In genomic region chr17:60463157-60463820, GRCh38 we compare ENCODE assay signal across 22 cellular contexts. TPM values are rescaled to one million over a fixed set of nuclear protein-coding genes. Genes with fewer than 3 reads are reported as not detected.
DNase-seq lines count a peak whose midpoint lies in the region; ATAC-seq, FAIRE-seq and TF ChIP-seq lines count a peak whose summit lies in the region.
"Had no signal": no experiment of that assay in that cellular context is flagged by ENCODE, and none has a peak within 500 bp of the region (broad histone marks: within the 10 kb centered on the region; RNA-seq: fewer than 3 reads in every experiment).

No MANE protein-coding gene starts in this region.

- TF ChIP-seq RAD21 in HCT116 (IDR thresholded peaks at IDR 0.05; ENCODE audit: low read depth) (no peak), HepG2 (CRISPR knock-in tag; IDR thresholded peaks at IDR 0.05) (no peak)

- H3F3A ChIP-seq in PC-9 (ENCODE audit: insufficient read depth, low read depth) = peaks cover 5% of the 10 kb centered on the region

- H3K36me3 ChIP-seq in HCT116 (ENCODE audit: control insufficient read depth in 1 of 2, insufficient read depth in 2 of 2, low read length in 2 of 2) (peaks cover 0 to 34% of the 10 kb centered on the region in 2 experiments; a peak in 3 of 4 replicates), HepG2 (replicated peaks in 1 of 2; ENCODE audit: control insufficient read depth in 1 of 2, insufficient read depth in 2 of 2, low read length in 2 of 2) (peaks cover 18 to 73% of the 10 kb centered on the region in 2 experiments), subcutaneous abdominal adipose tissue (ENCODE audit: control insufficient read depth in 5 of 5, insufficient read depth in 5 of 5, low read length in 5 of 5) (peaks cover 26 to 57% (median 45%) of the 10 kb centered on the region in 5 donors), PC-9 (ENCODE audit: low read depth) (peaks cover 35% of the 10 kb centered on the region)

- H3K4me2 ChIP-seq in HCT116 (ENCODE audit: low read length) = no peak overlapping the region
- no peak overlapping the region for H3K4me2 ChIP-seq in HepG2 (ENCODE audit: low read depth, low read length)
- no peak overlapping the region for H3K4me2 ChIP-seq in PC-9

- intact Hi-C loops in HCT116 (cut with micrococcal nuclease) = no loop called here
- intact Hi-C loops in HepG2 (cut with micrococcal nuclease; ENCODE audit: unreplicated experiment) = no loop called here
- intact Hi-C loops in PC-9 (cut with micrococcal nuclease; ENCODE audit: unreplicated experiment) = no loop called here

- H3K4me3 ChIP-seq in HCT116 (replicated peaks in 1 of 2; ENCODE audit: low read depth in 1 of 2, low read length in 2 of 2) (no peak overlapping the region), HepG2 (replicated peaks in 1 of 3; ENCODE audit: insufficient read depth in 1 of 3, low read depth in 2 of 3, low read length in 3 of 3) (no peak overlapping the region), subcutaneous abdominal adipose tissue (ENCODE audit: low read depth in 1 of 5, low read length in 5 of 5) (no peak overlapping the region), PC-9 (no peak overlapping the region)
- H3K4me3 ChIP-seq: SJSA1 had no signal

- H4K20me1 ChIP-seq in HCT116 (ENCODE audit: insufficient read depth) (no peaks in the 10 kb centered on the region), HepG2 (ENCODE audit: insufficient read depth, low read length) (no peaks in the 10 kb centered on the region), PC-9 (ENCODE audit: insufficient read depth) (no peaks in the 10 kb centered on the region)

- RAD21 ChIA-PET in HCT116 (lab: Charles Lee; ENCODE audit: low non-redundant PET in 1 of 2, low total read pairs in 2 of 2, uncharacterized antibody in 2 of 2, unreplicated experiment in 2 of 2) = no interaction called here

- DNase-seq in HCT116 (ENCODE audit: low read depth, low spot score) = no peak
- peak; percentile 66 for DNase-seq in fibroblast of gingiva (ENCODE audit: low read depth)
- DNase-seq in HepG2 (ENCODE audit: low spot score) = no peak
- DNase-seq in NCI-H345 treated with DMSO at 0.1 percent for 48 hours (lab: John Stamatoyannopoulos, UW; ENCODE audit: unreplicated experiment) = no peak
- DNase-seq in PC-9 = no peak
- DNase-seq: AML-193; DMS 273 treated with DMSO at 0.1 percent for 48 hours; GF-D8; H7; NCI-H187; NCI-H345; NK-92 treated with Interleukin-12 subunit alpha and Interleukin-12 subunit beta, amount 100 ng/mL, for 24 hours had no signal

- no peak overlapping the region for H2AFZ ChIP-seq in HCT116 (ENCODE audit: low read depth, low read length, poor library complexity, severe bottlenecking)
- H2AFZ ChIP-seq in HepG2 (ENCODE audit: low read length) = no peak overlapping the region
- no peak overlapping the region for H2AFZ ChIP-seq in PC-9

- TF ChIP-seq EP300 in HepG2 (IDR thresholded peaks at IDR 0.05; ENCODE audit: low read depth in 2 of 2, low read length in 2 of 2) = no peak
- no peak for TF ChIP-seq EP300 in HepG2 (CRISPR knock-in tag; IDR thresholded peaks at IDR 0.05; ENCODE audit: borderline replicate concordance)

- H3K4me1 ChIP-seq in HCT116 (ENCODE audit: control insufficient read depth in 1 of 2, insufficient read depth in 2 of 2, low read length in 2 of 2) = no peaks in the 10 kb centered on the region
- no peaks in the 10 kb centered on the region for H3K4me1 ChIP-seq in HepG2 (ENCODE audit: insufficient read depth, low read length)
- H3K4me1 ChIP-seq in subcutaneous abdominal adipose tissue (ENCODE audit: control insufficient read depth in 5 of 5, insufficient read depth in 5 of 5, low read length in 5 of 5) = peaks cover 0 to 19% (median 17%) of the 10 kb centered on the region in 5 donors
- no peaks in the 10 kb centered on the region for H3K4me1 ChIP-seq in PC-9 (replicated peaks; ENCODE audit: insufficient read depth)

- POLR2A ChIA-PET in HCT116 (lab: Charles Lee) (no interaction called here), HepG2 (lab: Yijun Ruan, JAX) (no interaction called here), PC-9 (lab: Charles Lee; ENCODE audit: unreplicated experiment) (interaction anchor here (0.5 kb wide), 1 partner anchor 189 kb away, joined by 3 read pairs; no protein-coding TSS in a partner anchor)

- H3K27ac ChIP-seq in HCT116 (ENCODE audit: low read depth, low read length) (no peak overlapping the region), HepG2 (ENCODE audit: extremely low read length, insufficient read depth, low read length) (no peak overlapping the region), subcutaneous abdominal adipose tissue (ENCODE audit: low read depth, low read length) (peak overlapping the region; percentile 71), PC-9 (no peak overlapping the region)
- H3K27ac ChIP-seq: RWPE1, SJSA1 had no signal

- 89% methylated on average over 4 of the region's 4 CpGs for WGBS in HepG2 (ENCODE audit: low lambda C conversion rate)

- no peaks in the 10 kb centered on the region for H3K9me2 ChIP-seq in HCT116 (ENCODE audit: insufficient read depth)
- H3K9me2 ChIP-seq in PC-9 (ENCODE audit: insufficient read depth) = no peaks in the 10 kb centered on the region

- no peak for FAIRE-seq in HepG2 (lab: Jason Lieb, UNC)
- FAIRE-seq: GM19239 had no signal

- TF ChIP-seq CTCF in HCT116 (IDR thresholded peaks at IDR 0.05 in 2 of 3, conservative IDR thresholded peaks at IDR 0.05 in 1 of 3; ENCODE audit: borderline replicate concordance in 1 of 3, insufficient read depth in 1 of 3, low read depth in 2 of 3, low read length in 2 of 3) = no peak
- no peak for TF ChIP-seq CTCF in HepG2 (CRISPR knock-in tag; IDR thresholded peaks at IDR 0.05)
- TF ChIP-seq CTCF in PC-9 (conservative IDR thresholded peaks at IDR 0.05) = no peak

- H3K79me2 ChIP-seq in HCT116 (ENCODE audit: insufficient read depth, low read length) (no peaks in the 10 kb centered on the region), HepG2 (ENCODE audit: insufficient read depth, low read length) (no peaks in the 10 kb centered on the region), PC-9 (ENCODE audit: low read depth) (no peaks in the 10 kb centered on the region)

- H3K9ac ChIP-seq in HCT116 (ENCODE audit: low read length) (no peak overlapping the region), HepG2 (ENCODE audit: insufficient read depth, low read depth, low read length) (no peak overlapping the region), subcutaneous abdominal adipose tissue (ENCODE audit: low read length in 5 of 5) (peak overlapping the region in 2 of 5 donors; percentile 41 to 42)

- CTCF ChIA-PET in HCT116 (lab: Charles Lee) = no interaction called here
- CTCF ChIA-PET in HepG2 (lab: Yijun Ruan, JAX; ENCODE audit: low intra/inter-chr PET ratio, low total read pairs) = no interaction called here
- CTCF ChIA-PET in PC-9 (lab: Charles Lee) = no interaction called here

- in situ Hi-C loops in HepG2 (cut with HindIII; ENCODE audit: extremely low pct_ligation_motif_present, low pct_unique_long_range_greater_than_20kb) = no loop called here

- TF ChIP-seq POLR2A in HCT116 (IDR thresholded peaks at IDR 0.05; ENCODE audit: borderline replicate concordance, extremely low read depth, insufficient read depth, insufficient read length) (no peak), HepG2 (IDR thresholded peaks at IDR 0.05; ENCODE audit: insufficient read depth in 1 of 2, low read depth in 2 of 2, low read length in 2 of 2) (no peak)

- H3K9me3 ChIP-seq in HCT116 (ENCODE audit: control insufficient read depth in 1 of 2, insufficient read depth in 1 of 2, low read depth in 1 of 2, low read length in 2 of 2) (no peaks in the 10 kb centered on the region), HepG2 (ENCODE audit: low read length) (no peaks in the 10 kb centered on the region), subcutaneous abdominal adipose tissue (ENCODE audit: control insufficient read depth in 5 of 5, low read length in 5 of 5) (no peaks in the 10 kb centered on the region), PC-9 (ENCODE audit: insufficient read depth, low read depth) (no peaks in the 10 kb centered on the region)
- H3K9me3 ChIP-seq: SJSA1 had no signal

- BruUV-seq in HCT116 (replicated peaks; lab: Mats Ljungman, UMichigan) (TSS peak; percentile 8), HepG2 (replicated peaks; lab: Mats Ljungman, UMichigan) (no TSS peak), PC-9 (replicated peaks; lab: Mats Ljungman, UMichigan) (no TSS peak)

- H3K27me3 ChIP-seq in HCT116 (ENCODE audit: insufficient read depth, low read length) (no peaks in the 10 kb centered on the region), HepG2 (ENCODE audit: control insufficient read depth in 1 of 2, insufficient read depth in 2 of 2, low read length in 2 of 2) (no peaks in the 10 kb centered on the region), subcutaneous abdominal adipose tissue (ENCODE audit: control insufficient read depth in 5 of 5, insufficient read depth in 4 of 5, low read length in 5 of 5) (no peaks in the 10 kb centered on the region), PC-9 (ENCODE audit: insufficient read depth, low read depth) (no peaks in the 10 kb centered on the region)
- H3K27me3 ChIP-seq: SJSA1 had no signal

- ATAC-seq in HCT116 (no peak), HepG2 (no peak), GM21447 (IDR thresholded peaks at IDR 0.05; ENCODE audit: unreplicated experiment) (no peak)

RNA-seq across cellular contexts. Expression of gene CHCT1, which starts 41.0 kb away (rescaled TPM):
- total RNA-seq in HCT116 (2021; ENCODE audit: unreplicated experiment) (not detected), HepG2 (2016; rRNA removed; fragmentation: Illumina TruSeq; extraction: Trizol) (not detected in 2 replicates), PC-9 (2021) (not detected in 2 replicates)
- polyA plus RNA-seq in HCT116 (2012) = not detected in 2 replicates
- total RNA-seq in HepG2 (2016; cell fraction: cytosol; rRNA removed; fragmentation: Illumina TruSeq; extraction: Trizol; ENCODE audit: low read depth) = not detected in 2 replicates
- not detected in 2 replicates for total RNA-seq in HepG2 (2016; cell fraction: insoluble cytoplasmic fraction; rRNA removed; fragmentation: Illumina TruSeq; extraction: Trizol)
- not detected in 2 replicates for total RNA-seq in HepG2 (2016; cell fraction: membrane; rRNA removed; fragmentation: Illumina TruSeq; extraction: Trizol)
- not detected in 2 replicates for total RNA-seq in HepG2 (2016; cell fraction: nucleus; rRNA removed; fragmentation: Illumina TruSeq; extraction: Trizol)
- not detected in 2 replicates for polyA plus RNA-seq in HepG2 (2011; rRNA removed)
- not detected in 2 replicates for polyA plus RNA-seq in HepG2 (2011; cell fraction: cytosol; rRNA removed)
- polyA plus RNA-seq in HepG2 (2011; cell fraction: nucleus; rRNA removed) = not detected in 2 replicates
- polyA plus RNA-seq in HepG2 (2012) = not detected in 2 replicates
- not detected in 2 replicates for polyA plus RNA-seq in HepG2 (2016; cell fraction: cytosol; fragmentation: Illumina TruSeq; extraction: Trizol; ENCODE audit: low read depth)
- polyA plus RNA-seq in HepG2 (2016; cell fraction: insoluble cytoplasmic fraction; fragmentation: Illumina TruSeq; extraction: Trizol; ENCODE audit: low read depth) = not detected in 2 replicates
- polyA plus RNA-seq in HepG2 (2016; cell fraction: membrane; fragmentation: Illumina TruSeq; extraction: Trizol; ENCODE audit: low read depth) = not detected in 2 replicates
- polyA plus RNA-seq in HepG2 (2016; cell fraction: nucleus; fragmentation: Illumina TruSeq; extraction: Trizol; ENCODE audit: insufficient read depth, low read depth) = not detected in 2 replicates
- not detected in 2 replicates for polyA minus RNA-seq in HepG2 (2011; rRNA and poly(A)+ RNA removed; ENCODE audit: low replicate concordance)
- polyA minus RNA-seq in HepG2 (2011; cell fraction: cytosol; rRNA and poly(A)+ RNA removed) = not detected in 2 replicates
- not detected in 2 replicates for polyA minus RNA-seq in HepG2 (2011; cell fraction: nucleus; rRNA and poly(A)+ RNA removed)
- total RNA-seq: H7, HT-29, LHCN-M2, OCI-LY7, SJSA1 had no signal
- polyA plus RNA-seq: CD14-positive monocyte, IgD-negative memory B cell had no signal
